ENCODE assay signal across 1 cellular context in the genomic region with DNA sequence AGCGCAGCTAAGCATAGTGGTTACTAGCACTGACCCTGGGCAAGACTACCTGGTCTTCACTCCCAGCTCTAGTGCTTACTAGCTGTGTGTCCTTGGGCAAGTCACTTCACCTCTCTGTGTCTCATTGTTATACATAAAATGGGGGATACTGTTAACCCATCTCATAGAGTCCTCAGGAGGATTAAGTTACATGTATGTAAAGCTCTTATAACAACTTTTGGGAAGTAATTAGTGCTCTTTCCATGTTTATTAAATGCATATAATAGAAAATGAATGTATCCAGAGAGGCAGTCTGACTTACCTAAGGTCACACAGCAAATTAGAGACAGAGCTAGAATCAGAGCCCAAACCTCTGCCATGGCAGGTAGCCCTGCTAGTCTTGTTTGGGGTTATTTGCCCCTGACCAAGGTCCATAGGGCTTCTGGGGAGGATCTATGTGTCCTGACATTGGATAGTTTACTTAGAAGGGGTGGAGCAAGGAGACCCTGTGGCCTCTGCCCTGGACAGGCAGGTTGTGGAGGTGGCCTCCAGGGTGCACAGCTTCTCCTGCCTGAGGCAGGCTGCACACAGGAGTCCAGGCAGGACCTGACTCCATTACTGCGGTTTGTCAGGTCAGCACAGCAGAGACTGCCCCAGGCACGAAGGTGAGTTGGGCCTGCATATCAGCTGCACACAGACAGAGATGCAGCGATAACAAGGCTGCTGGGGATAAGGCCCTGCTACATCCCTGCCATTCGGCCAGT.
A peak's percentile ranks its signal among the peaks of the same experiment; 100 is the strongest.
TF ChIP-seq lines count a peak whose summit lies in the region.

No MANE protein-coding gene starts in this region.

TF ChIP-seq in K562, 482 proteins besides CTCF, POLR2A, EP300 and RAD21 (continued from another document and continues in another):
- TF ChIP-seq HSF4 (CRISPR knock-in tag; IDR thresholded peaks at IDR 0.05; ENCODE audit: borderline replicate concordance) = no peak
- TF ChIP-seq COPS2 (conservative IDR thresholded peaks at IDR 0.05) = no peak
- TF ChIP-seq MXI1 (IDR thresholded peaks at IDR 0.05; ENCODE audit: low read depth, low read length) = no peak
- no peak for TF ChIP-seq ZNF699 (CRISPR knock-in tag; IDR thresholded peaks at IDR 0.05; ENCODE audit: insufficient replicate concordance)
- no peak for TF ChIP-seq ZNF217 (CRISPR knock-in tag; IDR thresholded peaks at IDR 0.05)
- no peak for TF ChIP-seq ZNF408 (CRISPR knock-in tag; IDR thresholded peaks at IDR 0.05; ENCODE audit: low read depth)
- no peak for TF ChIP-seq GTF2E2 (tag; IDR thresholded peaks at IDR 0.05)
- TF ChIP-seq, protein P1, sequence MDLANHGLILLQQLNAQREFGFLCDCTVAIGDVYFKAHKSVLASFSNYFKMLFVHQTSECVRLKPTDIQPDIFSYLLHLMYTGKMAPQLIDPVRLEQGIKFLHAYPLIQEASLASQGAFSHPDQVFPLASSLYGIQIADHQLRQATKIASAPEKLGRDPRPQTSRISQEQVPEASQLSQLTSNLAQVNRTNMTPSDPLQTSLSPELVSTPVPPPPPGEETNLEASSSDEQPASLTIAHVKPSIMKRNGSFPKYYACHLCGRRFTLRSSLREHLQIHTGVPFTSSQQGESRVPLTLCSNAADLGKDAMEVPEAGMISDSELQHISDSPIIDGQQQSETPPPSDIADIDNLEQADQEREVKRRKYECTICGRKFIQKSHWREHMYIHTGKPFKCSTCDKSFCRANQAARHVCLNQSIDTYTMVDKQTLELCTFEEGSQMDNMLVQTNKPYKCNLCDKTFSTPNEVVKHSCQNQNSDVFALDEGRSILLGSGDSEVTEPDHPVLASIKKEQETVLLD (IDR thresholded peaks at IDR 0.05) = 0 out of 2 replicates have a peak, but pooled peaks have one; percentile 33
- no peak for TF ChIP-seq KLF10 (CRISPR knock-in tag; IDR thresholded peaks at IDR 0.05)
- peak; percentile 57; the same call in 1 of the 2 replicates for TF ChIP-seq ESRRA (IDR thresholded peaks at IDR 0.05; ENCODE audit: borderline replicate concordance, low read depth)
- TF ChIP-seq FOXM1 (IDR thresholded peaks at IDR 0.05; ENCODE audit: low read depth) = no peak
- TF ChIP-seq FOXM1 (CRISPR knock-in tag; IDR thresholded peaks at IDR 0.05; ENCODE audit: low read depth) = no peak
- TF ChIP-seq SRF (CRISPR knock-in tag; IDR thresholded peaks at IDR 0.05) = no peak
- TF ChIP-seq ARID3B (CRISPR knock-in tag; IDR thresholded peaks at IDR 0.05; ENCODE audit: borderline replicate concordance) = no peak
- TF ChIP-seq TAF1 (IDR thresholded peaks at IDR 0.05; ENCODE audit: control insufficient read depth, extremely low read depth, insufficient read depth, low read length, severe bottlenecking) = no peak
- TF ChIP-seq ZFP30 (CRISPR knock-in tag; IDR thresholded peaks at IDR 0.05; ENCODE audit: borderline replicate concordance) = no peak
- no peak for TF ChIP-seq CREB3L1 (IDR thresholded peaks at IDR 0.05; ENCODE audit: borderline replicate concordance, low read depth)
- TF ChIP-seq MBD2 (IDR thresholded peaks at IDR 0.05; ENCODE audit: borderline replicate concordance, low read depth) = no peak
- no peak for TF ChIP-seq TAF7 (tag; IDR thresholded peaks at IDR 0.05)
- no peak for TF ChIP-seq PHF8 (IDR thresholded peaks at IDR 0.05; ENCODE audit: borderline replicate concordance, low read length)
- TF ChIP-seq ARID2 (IDR thresholded peaks at IDR 0.05) = no peak
- TF ChIP-seq, protein P2, sequence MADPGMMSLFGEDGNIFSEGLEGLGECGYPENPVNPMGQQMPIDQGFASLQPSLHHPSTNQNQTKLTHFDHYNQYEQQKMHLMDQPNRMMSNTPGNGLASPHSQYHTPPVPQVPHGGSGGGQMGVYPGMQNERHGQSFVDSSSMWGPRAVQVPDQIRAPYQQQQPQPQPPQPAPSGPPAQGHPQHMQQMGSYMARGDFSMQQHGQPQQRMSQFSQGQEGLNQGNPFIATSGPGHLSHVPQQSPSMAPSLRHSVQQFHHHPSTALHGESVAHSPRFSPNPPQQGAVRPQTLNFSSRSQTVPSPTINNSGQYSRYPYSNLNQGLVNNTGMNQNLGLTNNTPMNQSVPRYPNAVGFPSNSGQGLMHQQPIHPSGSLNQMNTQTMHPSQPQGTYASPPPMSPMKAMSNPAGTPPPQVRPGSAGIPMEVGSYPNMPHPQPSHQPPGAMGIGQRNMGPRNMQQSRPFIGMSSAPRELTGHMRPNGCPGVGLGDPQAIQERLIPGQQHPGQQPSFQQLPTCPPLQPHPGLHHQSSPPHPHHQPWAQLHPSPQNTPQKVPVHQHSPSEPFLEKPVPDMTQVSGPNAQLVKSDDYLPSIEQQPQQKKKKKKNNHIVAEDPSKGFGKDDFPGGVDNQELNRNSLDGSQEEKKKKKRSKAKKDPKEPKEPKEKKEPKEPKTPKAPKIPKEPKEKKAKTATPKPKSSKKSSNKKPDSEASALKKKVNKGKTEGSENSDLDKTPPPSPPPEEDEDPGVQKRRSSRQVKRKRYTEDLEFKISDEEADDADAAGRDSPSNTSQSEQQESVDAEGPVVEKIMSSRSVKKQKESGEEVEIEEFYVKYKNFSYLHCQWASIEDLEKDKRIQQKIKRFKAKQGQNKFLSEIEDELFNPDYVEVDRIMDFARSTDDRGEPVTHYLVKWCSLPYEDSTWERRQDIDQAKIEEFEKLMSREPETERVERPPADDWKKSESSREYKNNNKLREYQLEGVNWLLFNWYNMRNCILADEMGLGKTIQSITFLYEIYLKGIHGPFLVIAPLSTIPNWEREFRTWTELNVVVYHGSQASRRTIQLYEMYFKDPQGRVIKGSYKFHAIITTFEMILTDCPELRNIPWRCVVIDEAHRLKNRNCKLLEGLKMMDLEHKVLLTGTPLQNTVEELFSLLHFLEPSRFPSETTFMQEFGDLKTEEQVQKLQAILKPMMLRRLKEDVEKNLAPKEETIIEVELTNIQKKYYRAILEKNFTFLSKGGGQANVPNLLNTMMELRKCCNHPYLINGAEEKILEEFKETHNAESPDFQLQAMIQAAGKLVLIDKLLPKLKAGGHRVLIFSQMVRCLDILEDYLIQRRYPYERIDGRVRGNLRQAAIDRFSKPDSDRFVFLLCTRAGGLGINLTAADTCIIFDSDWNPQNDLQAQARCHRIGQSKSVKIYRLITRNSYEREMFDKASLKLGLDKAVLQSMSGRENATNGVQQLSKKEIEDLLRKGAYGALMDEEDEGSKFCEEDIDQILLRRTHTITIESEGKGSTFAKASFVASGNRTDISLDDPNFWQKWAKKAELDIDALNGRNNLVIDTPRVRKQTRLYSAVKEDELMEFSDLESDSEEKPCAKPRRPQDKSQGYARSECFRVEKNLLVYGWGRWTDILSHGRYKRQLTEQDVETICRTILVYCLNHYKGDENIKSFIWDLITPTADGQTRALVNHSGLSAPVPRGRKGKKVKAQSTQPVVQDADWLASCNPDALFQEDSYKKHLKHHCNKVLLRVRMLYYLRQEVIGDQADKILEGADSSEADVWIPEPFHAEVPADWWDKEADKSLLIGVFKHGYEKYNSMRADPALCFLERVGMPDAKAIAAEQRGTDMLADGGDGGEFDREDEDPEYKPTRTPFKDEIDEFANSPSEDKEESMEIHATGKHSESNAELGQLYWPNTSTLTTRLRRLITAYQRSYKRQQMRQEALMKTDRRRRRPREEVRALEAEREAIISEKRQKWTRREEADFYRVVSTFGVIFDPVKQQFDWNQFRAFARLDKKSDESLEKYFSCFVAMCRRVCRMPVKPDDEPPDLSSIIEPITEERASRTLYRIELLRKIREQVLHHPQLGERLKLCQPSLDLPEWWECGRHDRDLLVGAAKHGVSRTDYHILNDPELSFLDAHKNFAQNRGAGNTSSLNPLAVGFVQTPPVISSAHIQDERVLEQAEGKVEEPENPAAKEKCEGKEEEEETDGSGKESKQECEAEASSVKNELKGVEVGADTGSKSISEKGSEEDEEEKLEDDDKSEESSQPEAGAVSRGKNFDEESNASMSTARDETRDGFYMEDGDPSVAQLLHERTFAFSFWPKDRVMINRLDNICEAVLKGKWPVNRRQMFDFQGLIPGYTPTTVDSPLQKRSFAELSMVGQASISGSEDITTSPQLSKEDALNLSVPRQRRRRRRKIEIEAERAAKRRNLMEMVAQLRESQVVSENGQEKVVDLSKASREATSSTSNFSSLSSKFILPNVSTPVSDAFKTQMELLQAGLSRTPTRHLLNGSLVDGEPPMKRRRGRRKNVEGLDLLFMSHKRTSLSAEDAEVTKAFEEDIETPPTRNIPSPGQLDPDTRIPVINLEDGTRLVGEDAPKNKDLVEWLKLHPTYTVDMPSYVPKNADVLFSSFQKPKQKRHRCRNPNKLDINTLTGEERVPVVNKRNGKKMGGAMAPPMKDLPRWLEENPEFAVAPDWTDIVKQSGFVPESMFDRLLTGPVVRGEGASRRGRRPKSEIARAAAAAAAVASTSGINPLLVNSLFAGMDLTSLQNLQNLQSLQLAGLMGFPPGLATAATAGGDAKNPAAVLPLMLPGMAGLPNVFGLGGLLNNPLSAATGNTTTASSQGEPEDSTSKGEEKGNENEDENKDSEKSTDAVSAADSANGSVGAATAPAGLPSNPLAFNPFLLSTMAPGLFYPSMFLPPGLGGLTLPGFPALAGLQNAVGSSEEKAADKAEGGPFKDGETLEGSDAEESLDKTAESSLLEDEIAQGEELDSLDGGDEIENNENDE (IDR thresholded peaks at IDR 0.05; ENCODE audit: low read depth, low read length) = no peak
- no peak for TF ChIP-seq RB1 (IDR thresholded peaks at IDR 0.05; ENCODE audit: low read depth)
- no peak for TF ChIP-seq ZNF695 (CRISPR knock-in tag; IDR thresholded peaks at IDR 0.05)
- TF ChIP-seq ZNF143 (CRISPR knock-in tag; IDR thresholded peaks at IDR 0.05) = no peak
- no peak for TF ChIP-seq BCL6 (CRISPR knock-in tag; IDR thresholded peaks at IDR 0.05)
- TF ChIP-seq PHTF2 (CRISPR knock-in tag; IDR thresholded peaks at IDR 0.05) = no peak
- TF ChIP-seq SUPT5H (IDR thresholded peaks at IDR 0.05) = no peak
- TF ChIP-seq, protein P3, sequence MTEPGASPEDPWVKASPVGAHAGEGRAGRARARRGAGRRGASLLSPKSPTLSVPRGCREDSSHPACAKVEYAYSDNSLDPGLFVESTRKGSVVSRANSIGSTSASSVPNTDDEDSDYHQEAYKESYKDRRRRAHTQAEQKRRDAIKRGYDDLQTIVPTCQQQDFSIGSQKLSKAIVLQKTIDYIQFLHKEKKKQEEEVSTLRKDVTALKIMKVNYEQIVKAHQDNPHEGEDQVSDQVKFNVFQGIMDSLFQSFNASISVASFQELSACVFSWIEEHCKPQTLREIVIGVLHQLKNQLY (CRISPR knock-in tag; conservative IDR thresholded peaks at IDR 0.05) = no peak
- no peak for TF ChIP-seq BDP1 (IDR thresholded peaks at IDR 0.05; ENCODE audit: insufficient read depth, insufficient read length)
- no peak for TF ChIP-seq RFX7 (CRISPR knock-in tag; IDR thresholded peaks at IDR 0.05)
- TF ChIP-seq ZNF57 (CRISPR knock-in tag; IDR thresholded peaks at IDR 0.05) = no peak
- 0 out of 4 replicates have a peak, but pooled peaks of 1 of the 2 experiments have one; percentile 10 for TF ChIP-seq TBL1XR1 (IDR thresholded peaks at IDR 0.05; ENCODE audit: low read length in 2 of 2)
- TF ChIP-seq CC2D1A (IDR thresholded peaks at IDR 0.05) = no peak
- no peak for TF ChIP-seq FOXO4 (CRISPR knock-in tag; IDR thresholded peaks at IDR 0.05)
